17 cellular contexts compared by ENCODE assay signal in the genomic region with DNA sequence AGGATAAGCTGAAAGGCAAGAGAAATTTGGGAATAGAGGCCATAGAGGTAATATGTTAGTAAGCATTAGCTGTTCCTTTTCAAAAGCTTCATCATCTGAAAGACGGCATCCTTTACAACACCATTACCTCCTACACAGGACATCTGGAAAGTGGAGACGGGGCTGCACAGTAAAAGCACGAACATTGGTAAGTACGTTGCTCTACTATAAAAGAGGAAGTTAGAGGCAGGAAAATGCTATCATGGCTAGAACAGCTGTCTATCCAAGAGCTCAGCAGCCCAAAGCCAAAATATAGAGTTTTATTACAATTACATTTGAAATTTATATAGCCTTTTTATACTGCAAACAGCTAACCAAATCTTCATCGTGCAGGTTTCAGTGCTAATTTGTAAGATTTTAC.
DNase-seq lines count a peak whose midpoint lies in the region; ATAC-seq and TF ChIP-seq lines count a peak whose summit lies in the region.
"Had no signal": no experiment of that assay in that cellular context is flagged by ENCODE, and none has a peak within 500 bp of the region (broad histone marks: within the 10 kb centered on the region; RNA-seq: fewer than 3 reads in every experiment).

No MANE protein-coding gene starts in this region.

- CTCF ChIA-PET in OCI-LY7 (lab: Charles Lee; ENCODE audit: unreplicated experiment), result no interaction called here
- CTCF ChIA-PET in PC-3 (lab: Charles Lee), result interaction anchor here (0.6 kb wide), 1 partner anchor 134 kb away, joined by 4 read pairs; no protein-coding TSS in a partner anchor

- peak; percentile 75 to 90 for ATAC-seq in naive B cell (ENCODE audit: low read depth in 2 of 2)
- ATAC-seq in PC-3, result no peak
- ATAC-seq: T-cell had no signal

- TF ChIP-seq CTCF in OCI-LY7 (conservative IDR thresholded peaks at IDR 0.05; ENCODE audit: low read length) (no peak), PC-3 (conservative IDR thresholded peaks at IDR 0.05; ENCODE audit: low read depth, low read length) (no peak)

- H3K36me3 ChIP-seq in OCI-LY7 (ENCODE audit: insufficient read depth, low read length) (no peaks in the 10 kb centered on the region), PC-3 (ENCODE audit: low read depth, low read length) (no peaks in the 10 kb centered on the region)
- H3K36me3 ChIP-seq: BLaER1 treated with 17β-estradiol and CSF1 and Interleukin-3, amounts not matched to agents 10 nM and 100 nM had no signal

- H3K4me1 Mint-ChIP-seq in naive B cell, result peaks cover 0 to 5% (median 3%) of the 10 kb centered on the region in 3 donors

- H3K9me3 Mint-ChIP-seq in naive B cell, result no peaks in the 10 kb centered on the region
- H3K9me3 Mint-ChIP-seq: T-cell had no signal

- 0 out of 2 replicates have a peak overlapping the region, but pooled peaks have one; percentile 6 for H3K4me2 ChIP-seq in OCI-LY7 (ENCODE audit: low read length)
- no peak overlapping the region for H3K4me2 ChIP-seq in PC-3 (ENCODE audit: low read length)

- no peaks in the 10 kb centered on the region for H3K27me3 ChIP-seq in PC-3 (ENCODE audit: low read length)
- H3K27me3 ChIP-seq: BLaER1 treated with 17β-estradiol and CSF1 and Interleukin-3, amounts not matched to agents 10 nM and 100 nM had no signal

- no peak overlapping the region for H3K9ac ChIP-seq in PC-3 (ENCODE audit: low read length)
- H3K9ac ChIP-seq: BLaER1 treated with 17β-estradiol and CSF1 and Interleukin-3, amounts not matched to agents 10 nM and 100 nM had no signal

- BruUV-seq in OCI-LY7 (replicated peaks; lab: Mats Ljungman, UMichigan) (no TSS peak), PC-3 (replicated peaks; lab: Mats Ljungman, UMichigan) (no TSS peak)

- H3K9me2 ChIP-seq in OCI-LY7 (ENCODE audit: insufficient read depth, low read length) (no peaks in the 10 kb centered on the region; the same call in 1 of the 2 replicates), PC-3 (replicated peaks; ENCODE audit: low read length) (no peaks in the 10 kb centered on the region)

- no peak overlapping the region for H3K27ac Mint-ChIP-seq in naive B cell
- H3K27ac Mint-ChIP-seq: HFFc6, T-cell had no signal

- no peaks in the 10 kb centered on the region for H3F3A ChIP-seq in PC-3 (ENCODE audit: low read length, unreplicated experiment)

- H2AFZ ChIP-seq in OCI-LY7 (ENCODE audit: low read length) (peak overlapping the region; percentile 57), PC-3 (ENCODE audit: low read length) (no peak overlapping the region)

- H3K4me3 ChIP-seq in OCI-LY7 (ENCODE audit: low read depth, low read length, poor library complexity, severe bottlenecking) (no peak overlapping the region), PC-3 (ENCODE audit: low read length) (no peak overlapping the region)
- H3K4me3 ChIP-seq: BLaER1 treated with 17β-estradiol and CSF1 and Interleukin-3, amounts not matched to agents 10 nM and 100 nM had no signal

- intact Hi-C loops in OCI-LY7 (cut with micrococcal nuclease; ENCODE audit: unreplicated experiment) (no loop called here), PC-3 (cut with micrococcal nuclease) (no loop called here)

- DNase-seq in GDM1 (lab: John Stamatoyannopoulos, UW), result peak; percentile 31
- peak; percentile 8 for DNase-seq in KG1 (lab: John Stamatoyannopoulos, UW)
- peak; percentile 51 for DNase-seq in OCI-LY7 (ENCODE audit: low spot score)
- no peak for DNase-seq in naive B cell
- no peak for DNase-seq in PC-3
- DNase-seq in NCI-H82 (lab: John Stamatoyannopoulos, UW), result no peak
- DNase-seq in NCI-H187 (lab: John Stamatoyannopoulos, UW), result no peak
- DNase-seq: COR-L47, DMS53, GOT3, HFFc6, NCI-H1048, NCI-H146, NCI-H2227 treated with DMSO at 0.1 percent for 48 hours, NCI-H526 treated with DMSO at 0.1 percent for 48 hours, T-cell had no signal

- H4K20me1 ChIP-seq in OCI-LY7 (ENCODE audit: insufficient read depth, low read length), result no peaks in the 10 kb centered on the region
- no peaks in the 10 kb centered on the region for H4K20me1 ChIP-seq in PC-3 (ENCODE audit: low read length)

- H3K36me3 Mint-ChIP-seq in naive B cell, result no peaks in the 10 kb centered on the region
- H3K36me3 Mint-ChIP-seq: T-cell had no signal

- peaks cover 16% of the 10 kb centered on the region for H3K4me1 ChIP-seq in OCI-LY7 (ENCODE audit: insufficient read depth, low read length, poor library complexity, severe bottlenecking)
- no peaks in the 10 kb centered on the region for H3K4me1 ChIP-seq in PC-3 (ENCODE audit: insufficient read depth, low read length)

- H3K27ac ChIP-seq in OCI-LY7 (ENCODE audit: low read depth, low read length, poor library complexity, severe bottlenecking) (no peak overlapping the region), PC-3 (ENCODE audit: low read length) (no peak overlapping the region)
- H3K27ac ChIP-seq: BLaER1 treated with 17β-estradiol and CSF1 and Interleukin-3, amounts not matched to agents 10 nM and 100 nM had no signal

- H3K4me3 Mint-ChIP-seq in naive B cell, result no peak overlapping the region
- H3K4me3 Mint-ChIP-seq: HFFc6, T-cell had no signal

- peaks cover 0 to 28% (median 7%) of the 10 kb centered on the region in 3 donors for H3K27me3 Mint-ChIP-seq in naive B cell

- H3K9me3 ChIP-seq in OCI-LY7 (ENCODE audit: low read length), result no peaks in the 10 kb centered on the region
- no peaks in the 10 kb centered on the region for H3K9me3 ChIP-seq in PC-3 (ENCODE audit: low read length)
- H3K9me3 ChIP-seq: BLaER1 treated with 17β-estradiol and CSF1 and Interleukin-3, amounts not matched to agents 10 nM and 100 nM had no signal

- H3K79me2 ChIP-seq in OCI-LY7 (ENCODE audit: insufficient read depth, low read depth, low read length) (no peaks in the 10 kb centered on the region), PC-3 (ENCODE audit: low read length) (no peaks in the 10 kb centered on the region)

- POLR2A ChIA-PET in OCI-LY7 (lab: Charles Lee), result no interaction called here
- POLR2A ChIA-PET in PC-3 (lab: Charles Lee; ENCODE audit: unreplicated experiment), result interaction anchor here (0.7 kb wide), 1 partner anchor 410 kb away, joined by 3 read pairs; no protein-coding TSS in a partner anchor

Comparison
In these comparisons a context has a peak if more than half of its experiments do, and no peak if none do; other contexts are left out.
1. DNase-seq: peak in GDM1 (single experiment), KG1 (single experiment) and OCI-LY7 (single experiment); none in naive B cell (single experiment), PC-3 (single experiment), NCI-H82 (single experiment) and NCI-H187 (0 of 2).